In the genomic region with DNA sequence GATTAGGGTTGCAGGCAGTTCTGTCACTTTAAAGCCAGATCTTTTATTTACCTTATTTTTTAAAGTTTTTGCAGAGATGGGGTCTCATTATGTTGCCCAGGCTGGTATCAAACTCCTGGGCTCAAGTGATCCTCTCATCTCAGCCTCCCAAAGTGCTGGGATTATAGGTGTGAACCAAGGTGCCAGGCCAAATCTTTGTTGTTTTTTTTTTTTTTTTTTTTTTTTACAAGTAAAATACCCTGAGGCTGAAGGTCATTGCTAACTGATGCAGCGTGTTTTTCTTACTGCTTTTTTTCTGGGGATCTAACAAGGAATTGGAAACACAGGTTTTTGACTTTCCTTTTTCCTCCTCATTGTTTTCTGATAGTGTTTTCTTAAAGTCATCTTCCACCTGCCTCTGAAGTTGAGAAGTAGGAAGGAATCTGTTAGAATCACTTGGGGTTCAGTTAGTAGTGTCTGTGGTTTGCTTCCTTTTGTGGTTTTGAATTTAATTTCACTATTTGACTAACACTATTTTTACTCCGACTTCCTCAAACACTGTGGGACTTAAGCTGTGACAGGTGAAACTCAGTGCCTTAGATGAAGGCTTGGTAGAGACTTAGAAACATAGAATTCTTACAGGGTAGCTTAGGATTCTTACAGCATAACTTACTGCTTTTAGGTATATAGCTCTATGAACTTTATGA, we compare ENCODE assay signal across 8 cellular contexts. TPM values are rescaled to one million over a fixed set of nuclear protein-coding genes. Genes with fewer than 3 reads are reported as not detected.
DNase-seq lines count a peak whose midpoint lies in the region; ATAC-seq and TF ChIP-seq lines count a peak whose summit lies in the region.

No MANE protein-coding gene starts in this region.

- DNase-seq in Calu3 (no peak), GM20000 (ENCODE audit: low spot score) (peak; percentile 50), tibial nerve (ENCODE audit: low spot score in 2 of 2) (no peak), RKO (ENCODE audit: low spot score) (no peak), islet precursor cell (no peak)
- no peak for DNase-seq in activated naive CD4-positive, alpha-beta T cell treated with anti-CD3 and anti-CD28 coated beads, Interleukin-2, amount 50 U/mL, for 72 hours (ENCODE audit: low spot score in 2 of 2)
- peak in 1 of 2 donors; percentile 5 for DNase-seq in stimulated activated naive CD8-positive, alpha-beta T cell treated with anti-CD3 and anti-CD28 coated beads, Interleukin-15, amount 100 ng/mL, for 72 hours

- BruUV-seq in Calu3 (replicated peaks; lab: Mats Ljungman, UMichigan) = no TSS peak

- peak overlapping the region; percentile 38 for H3K27ac Mint-ChIP-seq in Calu3 (ENCODE audit: unreplicated experiment)
- H3K27ac Mint-ChIP-seq in activated naive CD4-positive, alpha-beta T cell treated with anti-CD3 and anti-CD28 coated beads, Interleukin-2, amount 50 U/mL, for 72 hours = peak overlapping the region; percentile 33 to 40
- peak overlapping the region in 1 of 2 donors; percentile 70 for H3K27ac Mint-ChIP-seq in stimulated activated naive CD8-positive, alpha-beta T cell treated with anti-CD3 and anti-CD28 coated beads, Interleukin-15, amount 100 ng/mL, for 72 hours

- no peak overlapping the region for H3K4me3 ChIP-seq in tibial nerve

- peaks cover 0 to 22% (median 0%) of the 10 kb centered on the region in 3 donors for H3K36me3 ChIP-seq in tibial nerve

- peaks cover 0 to 59% (median 32%) of the 10 kb centered on the region in 4 donors for H3K4me1 ChIP-seq in tibial nerve

- no peaks in the 10 kb centered on the region for H3K27me3 Mint-ChIP-seq in Calu3 (ENCODE audit: unreplicated experiment)
- no peaks in the 10 kb centered on the region for H3K27me3 Mint-ChIP-seq in stimulated activated naive CD8-positive, alpha-beta T cell treated with anti-CD3 and anti-CD28 coated beads, Interleukin-15, amount 100 ng/mL, for 72 hours

- peaks cover 20% of the 10 kb centered on the region for H3K36me3 Mint-ChIP-seq in Calu3 (ENCODE audit: insufficient read depth, unreplicated experiment)
- H3K36me3 Mint-ChIP-seq in activated naive CD4-positive, alpha-beta T cell treated with anti-CD3 and anti-CD28 coated beads, Interleukin-2, amount 50 U/mL, for 72 hours = peaks cover 0 to 5% of the 10 kb centered on the region in 2 donors

- no peak for TF ChIP-seq EP300 in tibial nerve (IDR thresholded peaks at IDR 0.05)

- no peaks in the 10 kb centered on the region for H3K9me3 ChIP-seq in tibial nerve

- H3K27ac ChIP-seq in tibial nerve = no peak overlapping the region

- no peak for TF ChIP-seq POLR2A in tibial nerve (IDR thresholded peaks at IDR 0.05)

- H3K4me3 Mint-ChIP-seq in Calu3 (ENCODE audit: low read depth, unreplicated experiment) = peak overlapping the region; percentile 41
- peak overlapping the region; percentile 52 to 80 for H3K4me3 Mint-ChIP-seq in stimulated activated naive CD8-positive, alpha-beta T cell treated with anti-CD3 and anti-CD28 coated beads, Interleukin-15, amount 100 ng/mL, for 72 hours

- no peaks in the 10 kb centered on the region for H3K9me3 Mint-ChIP-seq in Calu3 (ENCODE audit: low read depth, unreplicated experiment)
- no peaks in the 10 kb centered on the region for H3K9me3 Mint-ChIP-seq in activated naive CD4-positive, alpha-beta T cell treated with anti-CD3 and anti-CD28 coated beads, Interleukin-2, amount 50 U/mL, for 72 hours
- no peaks in the 10 kb centered on the region for H3K9me3 Mint-ChIP-seq in stimulated activated naive CD8-positive, alpha-beta T cell treated with anti-CD3 and anti-CD28 coated beads, Interleukin-15, amount 100 ng/mL, for 72 hours

- ATAC-seq in HG03520 (IDR thresholded peaks at IDR 0.05; ENCODE audit: unreplicated experiment) = peak; percentile 79
- ATAC-seq in activated naive CD4-positive, alpha-beta T cell treated with anti-CD3 and anti-CD28 coated beads, Interleukin-2, amount 50 U/mL, for 72 hours = peak; percentile 99
- peak; percentile 100 for ATAC-seq in stimulated activated naive CD8-positive, alpha-beta T cell treated with anti-CD3 and anti-CD28 coated beads, Interleukin-15, amount 100 ng/mL, for 72 hours

- TF ChIP-seq CTCF in Calu3 (IDR thresholded peaks at IDR 0.05; ENCODE audit: unreplicated experiment) (no peak), GM20000 (IDR thresholded peaks at IDR 0.05; ENCODE audit: extremely low read depth, missing control alignments) (no peak), tibial nerve (IDR thresholded peaks at IDR 0.05) (no peak)

- intact Hi-C loops in Calu3 (cut with micrococcal nuclease; ENCODE audit: unreplicated experiment) = loop anchor here (10.0 kb wide), 1 partner anchor 53 kb away; no protein-coding TSS in a partner anchor

- CTCF ChIA-PET in Calu3 (lab: Charles Lee) = interaction anchor here (1.6 kb wide), 1 partner anchor 23 kb away, joined by 5 read pairs; no protein-coding TSS in a partner anchor

- WGBS in tibial nerve, 2 donors = 47 to 61% methylated on average over 2 of the region's 2 CpGs

- no peaks in the 10 kb centered on the region for H3K27me3 ChIP-seq in tibial nerve

- peaks cover 21% of the 10 kb centered on the region for H3K4me1 Mint-ChIP-seq in Calu3 (ENCODE audit: low read depth, unreplicated experiment)
- H3K4me1 Mint-ChIP-seq in stimulated activated naive CD8-positive, alpha-beta T cell treated with anti-CD3 and anti-CD28 coated beads, Interleukin-15, amount 100 ng/mL, for 72 hours = peaks cover 44% of the 10 kb centered on the region

RNA-seq across cellular contexts. Expression of a gene that starts 22.2 kb away (rescaled TPM):
- total RNA-seq in Calu3 (2022) = 187 and 212 TPM in 2 replicates
- 100 to 1,000 TPM; 156 to 184 TPM for total RNA-seq in activated naive CD4-positive, alpha-beta T cell treated with anti-CD3 and anti-CD28 coated beads, Interleukin-2, amount 50 U/mL, for 72 hours
- 100 to 1,000 TPM; 188 to 245 (median 209) TPM for total RNA-seq in tibial nerve
